25 cellular contexts compared by ENCODE assay signal in genomic region chr7:42491106-42491505, GRCh38.
"Had no signal": no experiment of that assay in that cellular context is flagged by ENCODE, and none has a peak within 500 bp of the region (broad histone marks: within the 10 kb centered on the region; RNA-seq: fewer than 3 reads in every experiment).

No MANE protein-coding gene starts in this region.

- DNase-seq: activated CD4-positive, alpha-beta memory T cell treated with anti-CD3 and anti-CD28 coated beads for 36 hours; activated CD4-positive, alpha-beta T cell treated with anti-CD3 and anti-CD28 coated beads for 36 hours; activated CD4-positive, alpha-beta T cell treated with anti-CD3 and anti-CD28 coated beads, Interleukin-2, amount 10 ng/mL, durations not matched to agents 24 days and 14 days; activated CD4-positive, CD25-positive, alpha-beta regulatory T cell; activated CD4-positive, CD25-positive, alpha-beta regulatory T cell treated with anti-CD3 and anti-CD28 coated beads, Interleukin-2, amount 50 U/mL, for 72 hours; activated CD8-positive, alpha-beta memory T cell treated with anti-CD3 and anti-CD28 coated beads, Interleukin-2, amount 10 ng/mL, durations not matched to agents 7 days and 5 days; activated CD8-positive, alpha-beta memory T cell treated with anti-CD3 and anti-CD28 coated beads, Interleukin-2, amount 50 U/mL, for 4 hours; activated CD8-positive, alpha-beta T cell treated with anti-CD3 and anti-CD28 coated beads, Interleukin-2, amount 10 ng/mL, durations not matched to agents 7 days and 5 days; activated gamma-delta T cell; activated naive CD4-positive, alpha-beta T cell; activated naive CD4-positive, alpha-beta T cell treated with anti-CD3 and anti-CD28 coated beads, Interleukin-2, amount 50 U/mL, for 16 hours; activated T-cell treated with anti-CD3 and anti-CD28 coated beads, Interleukin-2, amount 50 U/mL, for 1 hour; activated T-cell treated with anti-CD3 and anti-CD28 coated beads, Interleukin-2, amount 50 U/mL, for 48 hours; amniotic stem cell; aorta; body of pancreas; caudate nucleus; cortex of kidney; dermis blood vessel endothelial cell; effector CD4-positive, alpha-beta T cell; effector memory CD8-positive, alpha-beta T cell; erythroblast; esophagus squamous epithelium; glutamatergic neuron; T-helper 2 cell had no signal

- ATAC-seq: activated CD4-positive, alpha-beta T cell treated with anti-CD3 and anti-CD28 coated beads for 36 hours; activated CD8-positive, alpha-beta memory T cell treated with anti-CD3 and anti-CD28 coated beads, Interleukin-2, amount 10 ng/mL, durations not matched to agents 7 days and 5 days; activated CD8-positive, alpha-beta T cell treated with anti-CD3 and anti-CD28 coated beads, Interleukin-2, amount 10 ng/mL, durations not matched to agents 7 days and 5 days; body of pancreas; effector memory CD8-positive, alpha-beta T cell had no signal

- H3K27ac ChIP-seq: body of pancreas, esophagus squamous epithelium had no signal

- H3K27me3 ChIP-seq: body of pancreas, esophagus squamous epithelium had no signal

- H3K9me3 ChIP-seq: body of pancreas, esophagus squamous epithelium had no signal

- H3K36me3 ChIP-seq: esophagus squamous epithelium had no signal

- H3K4me3 ChIP-seq: body of pancreas, esophagus squamous epithelium had no signal
